Comparison of ENCODE assay signal across 25 cellular contexts in the genomic region with DNA sequence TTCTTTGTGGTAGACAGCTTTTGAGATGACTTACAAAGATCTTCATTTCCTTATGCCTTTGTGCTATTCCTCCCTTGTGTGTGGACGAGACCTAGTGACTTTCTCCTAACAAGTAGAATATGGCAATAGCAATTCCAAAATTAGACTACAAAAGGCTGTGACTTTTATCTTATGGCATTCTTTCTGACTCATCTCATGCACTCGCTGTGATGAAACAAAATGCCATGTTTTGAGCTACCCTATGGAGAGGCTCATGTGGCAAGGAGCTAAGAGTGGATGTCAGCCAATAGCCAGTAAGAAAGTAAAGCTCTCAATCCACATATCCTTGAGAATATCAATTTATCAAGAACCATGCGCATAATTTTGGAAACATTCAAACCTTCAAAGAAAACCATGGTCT.
"Had no signal": no experiment of that assay in that cellular context is flagged by ENCODE, and none has a peak within 500 bp of the region (broad histone marks: within the 10 kb centered on the region; RNA-seq: fewer than 3 reads in every experiment).

No MANE protein-coding gene starts in this region.

- H3K27me3 ChIP-seq: cardiac muscle cell, esophagus squamous epithelium, thyroid gland had no signal

- H3K36me3 ChIP-seq: cardiac muscle cell, esophagus squamous epithelium, lower lobe of right lung, thyroid gland had no signal

- H3K9me3 Mint-ChIP-seq: activated CD4-positive, alpha-beta T cell treated with anti-CD3 and anti-CD28 coated beads, Interleukin-2, amount 10 ng/mL, durations not matched to agents 7 days and 5 days had no signal

- H3K27ac Mint-ChIP-seq: activated CD4-positive, alpha-beta T cell treated with anti-CD3 and anti-CD28 coated beads, Interleukin-2, amount 10 ng/mL, durations not matched to agents 7 days and 5 days; activated CD8-positive, alpha-beta T cell treated with anti-CD3 and anti-CD28 coated beads, Interleukin-2, amount 10 ng/mL, durations not matched to agents 7 days and 5 days; activated T-cell treated with anti-CD3 and anti-CD28 coated beads, Interleukin-2, amount 50 U/mL, for 24 hours; activated T-helper 2 cell treated with anti-CD3 and anti-CD28 coated beads, Interferon-gamma antibody, Interleukin-2, Interleukin-4, amounts not matched to agents 10 μg/mL and 5 μg/mL and 100 μg/mL, durations not matched to agents 14 hours and 24 hours and 36 hours; nephron progenitor cell; T-helper 2 cell treated with Interferon-gamma antibody and Interleukin-4, amounts not matched to agents 5 μg/mL and 100 μg/mL, for 36 hours had no signal

- H3K4me3 Mint-ChIP-seq: activated CD4-positive, alpha-beta T cell treated with anti-CD3 and anti-CD28 coated beads, Interleukin-2, amount 10 ng/mL, durations not matched to agents 7 days and 5 days; activated CD8-positive, alpha-beta T cell treated with anti-CD3 and anti-CD28 coated beads, Interleukin-2, amount 10 ng/mL, durations not matched to agents 7 days and 5 days; activated T-cell treated with anti-CD3 and anti-CD28 coated beads, Interleukin-2, amount 50 U/mL, for 24 hours; nephron progenitor cell; T-helper 2 cell treated with Interferon-gamma antibody and Interleukin-4, amounts not matched to agents 5 μg/mL and 100 μg/mL, for 36 hours had no signal

- H3K4me1 ChIP-seq: esophagus squamous epithelium, lower lobe of right lung, thyroid gland had no signal

- FAIRE-seq: endothelial cell of umbilical vein had no signal

- H3K27me3 Mint-ChIP-seq: activated CD4-positive, alpha-beta T cell treated with anti-CD3 and anti-CD28 coated beads, Interleukin-2, amount 10 ng/mL, durations not matched to agents 7 days and 5 days; activated T-cell treated with anti-CD3 and anti-CD28 coated beads, Interleukin-2, amount 50 U/mL, for 24 hours had no signal

- H3K27ac ChIP-seq: cardiac muscle cell, esophagus squamous epithelium, lower lobe of right lung, thyroid gland had no signal

- ATAC-seq: activated CD8-positive, alpha-beta T cell treated with anti-CD3 and anti-CD28 coated beads, Interleukin-2, amount 10 ng/mL, durations not matched to agents 7 days and 5 days; left colon; lower lobe of right lung had no signal

- DNase-seq: activated CD4-positive, alpha-beta T cell treated with anti-CD3 and anti-CD28 coated beads, Interleukin-2, amount 10 ng/mL, durations not matched to agents 7 days and 5 days; activated CD8-positive, alpha-beta T cell treated with anti-CD3 and anti-CD28 coated beads, Interleukin-2, amount 10 ng/mL, durations not matched to agents 7 days and 5 days; activated naive CD4-positive, alpha-beta T cell treated with Interleukin-2 at 50 U/mL for 16 hours; activated T-cell treated with anti-CD3 and anti-CD28 coated beads, Interleukin-2, amount 50 U/mL, for 24 hours; aorta; dermis blood vessel endothelial cell; effector memory CD4-positive, alpha-beta T cell; esophagus squamous epithelium; foreskin melanocyte; glutamatergic neuron; hippocampal formation; islet precursor cell; left colon; lower lobe of right lung; midbrain; nephron progenitor cell; occipital lobe; posterior cingulate gyrus; stimulated activated CD4-positive, alpha-beta T cell treated with anti-CD3 and anti-CD28 coated beads, Interleukin-2, amount 100 ng/mL, for 24 hours; stimulated activated naive CD4-positive, alpha-beta T cell treated with Interleukin-2 at 50 U/mL for 16 hours; thyroid gland had no signal

- H3K4me3 ChIP-seq: cardiac muscle cell, esophagus squamous epithelium, lower lobe of right lung, thyroid gland had no signal

- H3K4me1 Mint-ChIP-seq: activated CD4-positive, alpha-beta T cell treated with anti-CD3 and anti-CD28 coated beads, Interleukin-2, amount 10 ng/mL, durations not matched to agents 7 days and 5 days; nephron progenitor cell had no signal
